In genomic region chr12:87092421-87092820, GRCh38 we compare ENCODE assay signal across 21 cellular contexts.
DNase-seq lines count a peak whose midpoint lies in the region; FAIRE-seq and TF ChIP-seq lines count a peak whose summit lies in the region.
"Had no signal": no experiment of that assay in that cellular context is flagged by ENCODE, and none has a peak within 500 bp of the region (broad histone marks: within the 10 kb centered on the region; RNA-seq: fewer than 3 reads in every experiment).

No MANE protein-coding gene starts in this region.

- H3K27me3 ChIP-seq in astrocyte (ENCODE audit: insufficient read depth, low read length) (no peaks in the 10 kb centered on the region), neuronal stem cell (ENCODE audit: control insufficient read depth in 3 of 3, insufficient read depth in 3 of 3, low read depth in 1 of 3, low read length in 3 of 3) (no peaks in the 10 kb centered on the region), breast epithelium (no peaks in the 10 kb centered on the region)

- H3K27ac Mint-ChIP-seq in astrocyte (ENCODE audit: unreplicated experiment) = peak overlapping the region; percentile 29
- peak overlapping the region; percentile 74 for H3K27ac Mint-ChIP-seq in endothelial cell (ENCODE audit: unreplicated experiment)
- H3K27ac Mint-ChIP-seq in activated CD4-positive, alpha-beta T cell treated with anti-CD3 and anti-CD28 coated beads, Interleukin-2, amount 10 ng/mL, durations not matched to agents 24 days and 14 days = no peak overlapping the region
- H3K27ac Mint-ChIP-seq: B cell; CD4-positive, alpha-beta T cell; HFFc6 had no signal

- H3K4me1 ChIP-seq in astrocyte (ENCODE audit: insufficient read depth, low read length) (no peaks in the 10 kb centered on the region), neuronal stem cell (ENCODE audit: control insufficient read depth in 2 of 2, insufficient read depth in 1 of 2, low read depth in 1 of 2, low read length in 2 of 2) (no peaks in the 10 kb centered on the region), breast epithelium (no peaks in the 10 kb centered on the region)

- TF ChIP-seq POLR2A in breast epithelium (IDR thresholded peaks at IDR 0.05) = no peak

- H3K23ac ChIP-seq in neuronal stem cell (ENCODE audit: low read depth, low read length, poor library complexity) = no peak overlapping the region

- H2BK12ac ChIP-seq in neuronal stem cell (ENCODE audit: low read length) = no peak overlapping the region

- intact Hi-C loops in activated CD4-positive, alpha-beta T cell treated with anti-CD3 and anti-CD28 coated beads, Interleukin-2, amount 10 ng/mL, durations not matched to agents 24 days and 14 days (cut with micrococcal nuclease) = no loop called here
- intact Hi-C loops in breast epithelium (cut with DNase I; ENCODE audit: low total_unique reads) = no loop called here

- H2BK120ac ChIP-seq in neuronal stem cell (ENCODE audit: low read depth, low read length) = no peak overlapping the region

- H4K91ac ChIP-seq in neuronal stem cell (ENCODE audit: low read depth, low read length, poor library complexity) = no peak overlapping the region

- FAIRE-seq in HTR-8/SVneo (lab: Jason Lieb, UNC) (peak; percentile 64), astrocyte (lab: Jason Lieb, UNC) (no peak)
- FAIRE-seq: A204.1, G401.6, GM12891 had no signal

- H3K36me3 Mint-ChIP-seq in astrocyte (ENCODE audit: low read depth, unreplicated experiment) (no peaks in the 10 kb centered on the region), endothelial cell (ENCODE audit: low read depth, unreplicated experiment) (no peaks in the 10 kb centered on the region)
- no peaks in the 10 kb centered on the region for H3K36me3 Mint-ChIP-seq in activated CD4-positive, alpha-beta T cell treated with anti-CD3 and anti-CD28 coated beads, Interleukin-2, amount 10 ng/mL, durations not matched to agents 24 days and 14 days (ENCODE audit: low read depth)

- H3K4me2 ChIP-seq in astrocyte (ENCODE audit: low read length) = no peak overlapping the region
- H3K4me2 ChIP-seq in neuronal stem cell (ENCODE audit: insufficient read depth, low read length, poor library complexity, severe bottlenecking) = no peak overlapping the region

- H4K20me1 ChIP-seq in astrocyte (ENCODE audit: insufficient read depth, low read length) = no peaks in the 10 kb centered on the region

- H3K9me3 ChIP-seq in astrocyte (ENCODE audit: insufficient read depth, low read depth, low read length) (no peaks in the 10 kb centered on the region), neuronal stem cell (replicated peaks in 1 of 2; ENCODE audit: control insufficient read depth in 2 of 2, insufficient read depth in 1 of 2, low read depth in 1 of 2, low read length in 2 of 2) (no peaks in the 10 kb centered on the region), breast epithelium (no peaks in the 10 kb centered on the region)

- peaks cover 26% of the 10 kb centered on the region for H3K4me1 Mint-ChIP-seq in astrocyte (ENCODE audit: low read depth, unreplicated experiment)
- peaks cover 9% of the 10 kb centered on the region for H3K4me1 Mint-ChIP-seq in endothelial cell (ENCODE audit: unreplicated experiment)
- H3K4me1 Mint-ChIP-seq in activated CD4-positive, alpha-beta T cell treated with anti-CD3 and anti-CD28 coated beads, Interleukin-2, amount 10 ng/mL, durations not matched to agents 24 days and 14 days = no peaks in the 10 kb centered on the region
- H3K4me1 Mint-ChIP-seq: B cell had no signal

- H3K79me2 ChIP-seq in astrocyte (ENCODE audit: insufficient read depth, low read length) = no peaks in the 10 kb centered on the region

- no peak overlapping the region for H3K4me3 ChIP-seq in astrocyte (ENCODE audit: insufficient read depth, low read depth, low read length)
- no peak overlapping the region for H3K4me3 ChIP-seq in neuronal stem cell (ENCODE audit: low read length in 2 of 2)
- H3K4me3 ChIP-seq in breast epithelium = no peak overlapping the region

- no CpG with 5 or more reads among the region's 1 CpG for WGBS in neuronal stem cell (ENCODE audit: extremely low coverage in 2 of 2, insufficient read length in 2 of 2, insufficient replicate concordance in 1 of 2), 2 donors

- H2AK5ac ChIP-seq in neuronal stem cell (ENCODE audit: low read depth, low read length) = no peak overlapping the region

- H3K27me3 Mint-ChIP-seq in astrocyte (ENCODE audit: low read depth, unreplicated experiment) (no peaks in the 10 kb centered on the region), endothelial cell (ENCODE audit: unreplicated experiment) (no peaks in the 10 kb centered on the region)
- H3K27me3 Mint-ChIP-seq in activated CD4-positive, alpha-beta T cell treated with anti-CD3 and anti-CD28 coated beads, Interleukin-2, amount 10 ng/mL, durations not matched to agents 24 days and 14 days = no peaks in the 10 kb centered on the region
- H3K27me3 Mint-ChIP-seq: B cell; CD4-positive, alpha-beta T cell had no signal

- H3K9ac ChIP-seq in astrocyte (ENCODE audit: low read length) (no peak overlapping the region), neuronal stem cell (ENCODE audit: low read depth, low read length, poor library complexity) (no peak overlapping the region)

- H3K4me3 Mint-ChIP-seq in astrocyte (ENCODE audit: unreplicated experiment) (no peak overlapping the region), endothelial cell (ENCODE audit: unreplicated experiment) (no peak overlapping the region)
- H3K4me3 Mint-ChIP-seq in activated CD4-positive, alpha-beta T cell treated with anti-CD3 and anti-CD28 coated beads, Interleukin-2, amount 10 ng/mL, durations not matched to agents 24 days and 14 days = no peak overlapping the region
- H3K4me3 Mint-ChIP-seq: B cell; CD4-positive, alpha-beta T cell; HFFc6 had no signal

- DNase-seq in HTR-8/SVneo (ENCODE audit: insufficient read length, low spot score) (no peak), astrocyte (ENCODE audit: low read depth) (no peak), endothelial cell (ENCODE audit: low spot score) (no peak), neuronal stem cell (ENCODE audit: low spot score) (no peak), breast epithelium (ENCODE audit: low spot score in 2 of 2) (no peak), SK-N-DZ (ENCODE audit: low spot score) (no peak)
- DNase-seq in activated CD4-positive, alpha-beta T cell treated with anti-CD3 and anti-CD28 coated beads, Interleukin-2, amount 10 ng/mL, durations not matched to agents 24 days and 14 days = no peak
- DNase-seq: C1 segment of cervical spinal cord; Calu3; CD4-positive, alpha-beta T cell; DMS 273 treated with DMSO at 0.1 percent for 48 hours; DMS79 treated with DMSO at 0.1 percent for 48 hours; EL; GOT3; HCEC 1CT; HFFc6 had no signal

- H3K36me3 ChIP-seq in astrocyte (ENCODE audit: insufficient read depth, low read length) = no peaks in the 10 kb centered on the region
- no peaks in the 10 kb centered on the region for H3K36me3 ChIP-seq in neuronal stem cell (replicated peaks in 1 of 2; ENCODE audit: control insufficient read depth in 2 of 2, insufficient read depth in 2 of 2, low read length in 2 of 2)
- no peaks in the 10 kb centered on the region for H3K36me3 ChIP-seq in breast epithelium

- H2BK15ac ChIP-seq in neuronal stem cell (ENCODE audit: low read length) = no peak overlapping the region

- no peak overlapping the region for H4K8ac ChIP-seq in neuronal stem cell (ENCODE audit: low read depth, low read length)

- H3K79me1 ChIP-seq in neuronal stem cell (ENCODE audit: low read depth, low read length) = no peaks in the 10 kb centered on the region

- H2BK5ac ChIP-seq in neuronal stem cell (ENCODE audit: low read length) = no peak overlapping the region

- no peak for TF ChIP-seq CTCF in astrocyte (IDR thresholded peaks at IDR 0.05; ENCODE audit: insufficient read depth, low read depth, low read length)
- no peak for TF ChIP-seq CTCF in endothelial cell (IDR thresholded peaks at IDR 0.05; ENCODE audit: unreplicated experiment)
- TF ChIP-seq CTCF in breast epithelium (IDR thresholded peaks at IDR 0.05) = no peak

- no peak overlapping the region for H3K4ac ChIP-seq in neuronal stem cell (ENCODE audit: low read length)

- H3K9me3 Mint-ChIP-seq in astrocyte (ENCODE audit: unreplicated experiment) = no peaks in the 10 kb centered on the region
- no peaks in the 10 kb centered on the region for H3K9me3 Mint-ChIP-seq in endothelial cell (ENCODE audit: unreplicated experiment)
- H3K9me3 Mint-ChIP-seq in activated CD4-positive, alpha-beta T cell treated with anti-CD3 and anti-CD28 coated beads, Interleukin-2, amount 10 ng/mL, durations not matched to agents 24 days and 14 days = no peaks in the 10 kb centered on the region

- H3K18ac ChIP-seq in neuronal stem cell (ENCODE audit: low read length) = no peak overlapping the region

- H3K27ac ChIP-seq in astrocyte (ENCODE audit: low read depth, low read length) = no peak overlapping the region
- H3K27ac ChIP-seq in neuronal stem cell (replicated peaks; ENCODE audit: low read length) = no peak overlapping the region
- H3K27ac ChIP-seq in breast epithelium = no peak overlapping the region
- H3K27ac ChIP-seq: HL-60 had no signal

- H2AFZ ChIP-seq in astrocyte (ENCODE audit: low read depth, low read length) = no peak overlapping the region
- H2AFZ ChIP-seq in neuronal stem cell (ENCODE audit: low read length) = peak overlapping the region; percentile 67

- H3K14ac ChIP-seq in neuronal stem cell (ENCODE audit: low read length) = no peak overlapping the region
